Comparison of ENCODE assay signal across 26 cellular contexts in the genomic region with DNA sequence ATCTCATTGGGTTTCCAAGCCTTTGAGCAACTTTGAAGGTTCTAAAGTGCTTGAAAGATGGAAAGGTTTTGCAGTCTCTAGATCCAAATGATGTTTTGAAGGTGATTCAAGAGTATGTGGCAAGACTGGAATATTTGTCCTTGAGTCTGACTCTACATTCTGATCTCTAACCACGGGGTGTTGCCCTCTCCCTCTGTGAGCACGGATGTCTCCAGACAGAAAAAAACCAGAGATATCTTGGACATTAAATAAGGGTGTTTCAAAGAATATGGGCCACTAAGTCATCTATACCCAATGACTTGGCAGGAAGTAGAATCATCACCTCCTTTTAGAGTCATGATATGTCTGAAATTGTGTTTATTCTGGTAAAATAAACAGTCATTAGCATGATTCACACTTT.
DNase-seq lines count a peak whose midpoint lies in the region; TF ChIP-seq lines count a peak whose summit lies in the region.
"Had no signal": no experiment of that assay in that cellular context is flagged by ENCODE, and none has a peak within 500 bp of the region (broad histone marks: within the 10 kb centered on the region; RNA-seq: fewer than 3 reads in every experiment).

No MANE protein-coding gene starts in this region.

- in situ Hi-C loops in brain microvascular endothelial cell (cut with HindIII; ENCODE audit: low pct_ligation_motif_present, low sequenced_read_pairs), result no loop called here

- H3K27ac ChIP-seq in HUES48 (ENCODE audit: low read depth, low read length), result peak overlapping the region; percentile 26
- H3K27ac ChIP-seq in brain microvascular endothelial cell, result no peak overlapping the region
- no peak overlapping the region for H3K27ac ChIP-seq in sigmoid colon
- H3K27ac ChIP-seq: colonic mucosa, pancreas, right atrium auricular region, spleen had no signal

- H3K27me3 ChIP-seq in HUES48 (ENCODE audit: control insufficient read depth, insufficient read depth, low read length) (no peaks in the 10 kb centered on the region), brain microvascular endothelial cell (replicated peaks) (no peaks in the 10 kb centered on the region), sigmoid colon (no peaks in the 10 kb centered on the region)
- H3K27me3 ChIP-seq: colonic mucosa, pancreas, right atrium auricular region, spleen had no signal

- 26 to 42% methylated on average over 2 of the region's 2 CpGs for WGBS in sigmoid colon, 2 donors

- intact Hi-C loops in sigmoid colon (cut with DNase I), result no loop called here

- peak; percentile 0 for DNase-seq in brain microvascular endothelial cell
- DNase-seq in fibroblast of the aortic adventitia (ENCODE audit: low read depth), result peak; percentile 59
- DNase-seq in renal cortical epithelial cell (ENCODE audit: low read depth), result peak; percentile 26
- no peak for DNase-seq in DMS153 (lab: John Stamatoyannopoulos, UW)
- no peak for DNase-seq in T1000 (lab: John Stamatoyannopoulos, UW)
- DNase-seq in sigmoid colon, result no peak
- DNase-seq: activated CD4-positive, alpha-beta T cell treated with anti-CD3 and anti-CD28 coated beads, Interleukin-2, amount 10 ng/mL, durations not matched to agents 24 days and 14 days; activated T-cell treated with anti-CD3 and anti-CD28 coated beads, Interleukin-2, amount 50 U/mL, for 4 hours; C1 segment of cervical spinal cord; colonic mucosa; COR-L47; glutamatergic neuron; GOT3; kidney; NCI-H1694 treated with DMSO at 0.1 percent for 48 hours; NCI-H524; nephron progenitor cell; pancreas; PC-3; Right ventricle myocardium superior; spleen; stimulated activated CD4-positive, alpha-beta T cell treated with anti-CD3 and anti-CD28 coated beads, Interleukin-2, amount 100 ng/mL, for 48 hours; trophoblast cell had no signal

- no peaks in the 10 kb centered on the region for H3K4me1 ChIP-seq in HUES48 (ENCODE audit: control insufficient read depth, insufficient read depth, low read length)
- no peaks in the 10 kb centered on the region for H3K4me1 ChIP-seq in sigmoid colon
- H3K4me1 ChIP-seq: colonic mucosa, pancreas, right atrium auricular region, spleen had no signal

- H3K4me3 ChIP-seq in HUES48 (ENCODE audit: low read depth, low read length), result no peak overlapping the region
- no peak overlapping the region for H3K4me3 ChIP-seq in brain microvascular endothelial cell (ENCODE audit: low read depth, low read length)
- no peak overlapping the region for H3K4me3 ChIP-seq in fibroblast of the aortic adventitia (ENCODE audit: low read depth, low read length)
- H3K4me3 ChIP-seq in sigmoid colon, result no peak overlapping the region
- H3K4me3 ChIP-seq: colonic mucosa, lung, pancreas, right atrium auricular region, spleen had no signal

- H3K9me3 ChIP-seq in HUES48 (ENCODE audit: control insufficient read depth, insufficient read depth, low read length), result no peaks in the 10 kb centered on the region
- no peaks in the 10 kb centered on the region for H3K9me3 ChIP-seq in sigmoid colon
- H3K9me3 ChIP-seq: colonic mucosa, pancreas, right atrium auricular region, spleen had no signal

- no peak for TF ChIP-seq POLR2A in sigmoid colon (IDR thresholded peaks at IDR 0.05)

- no peak overlapping the region for H3K9ac ChIP-seq in HUES48 (ENCODE audit: low read depth, low read length)

- no peak for TF ChIP-seq CTCF in brain microvascular endothelial cell (IDR thresholded peaks at IDR 0.05; ENCODE audit: low read depth, low read length, missing control alignments)
- TF ChIP-seq CTCF in fibroblast of the aortic adventitia (IDR thresholded peaks at IDR 0.05; ENCODE audit: insufficient read depth, low read length), result no peak
- no peak for TF ChIP-seq CTCF in sigmoid colon (IDR thresholded peaks at IDR 0.05)

- H3K36me3 ChIP-seq in HUES48 (ENCODE audit: control insufficient read depth, insufficient read depth, low read length), result no peaks in the 10 kb centered on the region
- no peaks in the 10 kb centered on the region for H3K36me3 ChIP-seq in brain microvascular endothelial cell (replicated peaks)
- no peaks in the 10 kb centered on the region for H3K36me3 ChIP-seq in sigmoid colon
- H3K36me3 ChIP-seq: colonic mucosa, pancreas, right atrium auricular region, spleen had no signal

- no peak for TF ChIP-seq EP300 in sigmoid colon (IDR thresholded peaks at IDR 0.05)

Comparison
In these comparisons a context has a peak if more than half of its experiments do, and no peak if none do; other contexts are left out.
1. DNase-seq: peak in brain microvascular endothelial cell (single experiment), fibroblast of the aortic adventitia (single experiment) and renal cortical epithelial cell (single experiment); none in DMS153 (single experiment), T1000 (single experiment) and sigmoid colon (single experiment).